In genomic region chr17:77332034-77332971, GRCh38 we compare ENCODE assay signal across 8 cellular contexts.
DNase-seq lines count a peak whose midpoint lies in the region; ATAC-seq lines count a peak whose summit lies in the region.

No MANE protein-coding gene starts in this region.

- no peaks in the 10 kb centered on the region for H3K36me3 Mint-ChIP-seq in CD4-positive, CD25-positive, alpha-beta regulatory T cell
- H3K36me3 Mint-ChIP-seq in memory B cell: peaks cover 1% of the 10 kb centered on the region

- peak overlapping the region; percentile 65 for H3K4me3 ChIP-seq in CD4-positive, CD25-positive, alpha-beta regulatory T cell (ENCODE audit: low read depth, low read length)

- peaks cover 25% of the 10 kb centered on the region for H3K4me1 ChIP-seq in CD4-positive, CD25-positive, alpha-beta regulatory T cell (ENCODE audit: control insufficient read depth, insufficient read depth, low read length, poor library complexity, severe bottlenecking)

- peak in 1 of 2 donors; percentile 5 for ATAC-seq in CD4-positive, CD25-positive, alpha-beta regulatory T cell (ENCODE audit: low read depth in 2 of 2)
- ATAC-seq in memory B cell (ENCODE audit: low read depth) (peak; percentile 52), HG03565 (IDR thresholded peaks at IDR 0.05; ENCODE audit: unreplicated experiment) (no peak)

- H3K27ac ChIP-seq in CD4-positive, CD25-positive, alpha-beta regulatory T cell (ENCODE audit: insufficient read depth, low read length, poor library complexity, severe bottlenecking): peak overlapping the region; percentile 60

- peak overlapping the region; percentile 71 to 94 (median 84) for H3K4me3 Mint-ChIP-seq in CD4-positive, CD25-positive, alpha-beta regulatory T cell
- H3K4me3 Mint-ChIP-seq in memory B cell: peak overlapping the region; percentile 85

- H3K27me3 ChIP-seq in CD4-positive, CD25-positive, alpha-beta regulatory T cell (ENCODE audit: control insufficient read depth, insufficient read depth, low read length): no peaks in the 10 kb centered on the region

- DNase-seq in CD4-positive, CD25-positive, alpha-beta regulatory T cell: peak; percentile 28 to 60 (median 53)
- DNase-seq in M059J (ENCODE audit: low read depth): peak; percentile 88
- peak; percentile 75 for DNase-seq in activated effector memory CD4-positive, alpha-beta T cell treated with anti-CD3 and anti-CD28 coated beads, Interleukin-2, amount 50 U/mL, for 16 hours
- no peak for DNase-seq in memory B cell (ENCODE audit: low spot score in 2 of 2)
- DNase-seq in pons (ENCODE audit: low spot score): no peak
- DNase-seq in NCI-H1048 (lab: John Stamatoyannopoulos, UW): no peak
- no peak for DNase-seq in NCI-H774 (lab: John Stamatoyannopoulos, UW)

- peaks cover 0 to 1% (median 0%) of the 10 kb centered on the region in 7 donors for H3K9me3 Mint-ChIP-seq in CD4-positive, CD25-positive, alpha-beta regulatory T cell
- H3K9me3 Mint-ChIP-seq in memory B cell: no peaks in the 10 kb centered on the region

- H3K27me3 Mint-ChIP-seq in CD4-positive, CD25-positive, alpha-beta regulatory T cell: peaks cover 5% of the 10 kb centered on the region
- no peaks in the 10 kb centered on the region for H3K27me3 Mint-ChIP-seq in memory B cell

- H3K4me1 Mint-ChIP-seq in CD4-positive, CD25-positive, alpha-beta regulatory T cell: peaks cover 14 to 48% (median 26%) of the 10 kb centered on the region in 4 donors
- peaks cover 28% of the 10 kb centered on the region for H3K4me1 Mint-ChIP-seq in memory B cell

- no peaks in the 10 kb centered on the region for H3K36me3 ChIP-seq in CD4-positive, CD25-positive, alpha-beta regulatory T cell (ENCODE audit: control insufficient read depth, insufficient read depth, low read length)

- H3K27ac Mint-ChIP-seq in CD4-positive, CD25-positive, alpha-beta regulatory T cell: peak overlapping the region; percentile 85 to 95 (median 91)
- H3K27ac Mint-ChIP-seq in memory B cell: peak overlapping the region; percentile 93

- peaks cover 0 to 5% of the 10 kb centered on the region in 2 experiments for H3K9me3 ChIP-seq in CD4-positive, CD25-positive, alpha-beta regulatory T cell (ENCODE audit: control insufficient read depth in 2 of 2, low read length in 2 of 2)

Comparison
In these comparisons a context has a peak if more than half of its experiments do, and no peak if none do; other contexts are left out.
1. DNase-seq: peak in CD4-positive, CD25-positive, alpha-beta regulatory T cell (3 of 3), M059J (single experiment) and activated effector memory CD4-positive, alpha-beta T cell treated with anti-CD3 and anti-CD28 coated beads, Interleukin-2, amount 50 U/mL, for 16 hours (single experiment); none in memory B cell (0 of 2), pons (single experiment), NCI-H1048 (single experiment) and NCI-H774 (single experiment).